ENCODE assay signal across 2 cellular contexts in the genomic region with DNA sequence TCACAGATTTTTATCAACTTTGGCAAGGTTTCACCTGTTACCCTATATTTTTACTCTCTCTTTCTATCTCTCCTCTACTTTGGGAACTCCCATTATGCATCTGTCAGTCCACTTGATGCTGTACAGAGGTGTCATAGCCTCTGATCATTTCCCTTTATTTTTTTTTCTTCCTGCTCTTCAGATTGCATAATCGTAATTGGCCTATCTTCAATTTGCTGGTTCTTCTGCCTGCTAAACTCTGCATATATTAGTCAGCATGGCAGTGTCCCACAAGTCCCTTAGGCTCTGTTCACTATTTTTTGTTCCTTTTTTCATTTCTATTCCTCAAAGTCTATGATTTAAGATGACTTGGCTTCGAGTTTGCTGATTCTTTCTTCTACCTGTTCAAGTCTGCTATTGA.
TF ChIP-seq lines count a peak whose summit lies in the region.

No MANE protein-coding gene starts in this region.

TF ChIP-seq in HepG2, 621 proteins besides CTCF, POLR2A, EP300 and RAD21:
- TF ChIP-seq CEBPB (IDR thresholded peaks at IDR 0.05; ENCODE audit: borderline replicate concordance, low read depth, low read length): peak; percentile 6; the same call in 1 of the 2 replicates
- TF ChIP-seq RFXANK (CRISPR knock-in tag; IDR thresholded peaks at IDR 0.05): no peak

TF ChIP-seq in GM23338, 12 proteins besides CTCF, POLR2A, EP300 and RAD21:
- TF ChIP-seq, protein P1, sequence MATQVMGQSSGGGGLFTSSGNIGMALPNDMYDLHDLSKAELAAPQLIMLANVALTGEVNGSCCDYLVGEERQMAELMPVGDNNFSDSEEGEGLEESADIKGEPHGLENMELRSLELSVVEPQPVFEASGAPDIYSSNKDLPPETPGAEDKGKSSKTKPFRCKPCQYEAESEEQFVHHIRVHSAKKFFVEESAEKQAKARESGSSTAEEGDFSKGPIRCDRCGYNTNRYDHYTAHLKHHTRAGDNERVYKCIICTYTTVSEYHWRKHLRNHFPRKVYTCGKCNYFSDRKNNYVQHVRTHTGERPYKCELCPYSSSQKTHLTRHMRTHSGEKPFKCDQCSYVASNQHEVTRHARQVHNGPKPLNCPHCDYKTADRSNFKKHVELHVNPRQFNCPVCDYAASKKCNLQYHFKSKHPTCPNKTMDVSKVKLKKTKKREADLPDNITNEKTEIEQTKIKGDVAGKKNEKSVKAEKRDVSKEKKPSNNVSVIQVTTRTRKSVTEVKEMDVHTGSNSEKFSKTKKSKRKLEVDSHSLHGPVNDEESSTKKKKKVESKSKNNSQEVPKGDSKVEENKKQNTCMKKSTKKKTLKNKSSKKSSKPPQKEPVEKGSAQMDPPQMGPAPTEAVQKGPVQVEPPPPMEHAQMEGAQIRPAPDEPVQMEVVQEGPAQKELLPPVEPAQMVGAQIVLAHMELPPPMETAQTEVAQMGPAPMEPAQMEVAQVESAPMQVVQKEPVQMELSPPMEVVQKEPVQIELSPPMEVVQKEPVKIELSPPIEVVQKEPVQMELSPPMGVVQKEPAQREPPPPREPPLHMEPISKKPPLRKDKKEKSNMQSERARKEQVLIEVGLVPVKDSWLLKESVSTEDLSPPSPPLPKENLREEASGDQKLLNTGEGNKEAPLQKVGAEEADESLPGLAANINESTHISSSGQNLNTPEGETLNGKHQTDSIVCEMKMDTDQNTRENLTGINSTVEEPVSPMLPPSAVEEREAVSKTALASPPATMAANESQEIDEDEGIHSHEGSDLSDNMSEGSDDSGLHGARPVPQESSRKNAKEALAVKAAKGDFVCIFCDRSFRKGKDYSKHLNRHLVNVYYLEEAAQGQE (IDR thresholded peaks at IDR 0.05; ENCODE audit: unreplicated experiment): no peak
- TF ChIP-seq ZNF331 (CRISPR knock-in tag; IDR thresholded peaks at IDR 0.05; ENCODE audit: low read depth) (no peak), EZH2 (IDR thresholded peaks at IDR 0.05; ENCODE audit: low read depth, unreplicated experiment) (no peak), CREB1 (CRISPR knock-in tag; IDR thresholded peaks at IDR 0.05; ENCODE audit: low read depth) (no peak), JUNB (IDR thresholded peaks at IDR 0.05; ENCODE audit: unreplicated experiment) (no peak), STAT1 (IDR thresholded peaks at IDR 0.05; ENCODE audit: unreplicated experiment) (no peak), EZH2phosphoT487 (IDR thresholded peaks at IDR 0.05; ENCODE audit: unreplicated experiment) (no peak), POLR2AphosphoS5 (IDR thresholded peaks at IDR 0.05; ENCODE audit: low read depth) (no peak), NANOG (IDR thresholded peaks at IDR 0.05; ENCODE audit: borderline replicate concordance) (no peak), ZNF114 (CRISPR knock-in tag; IDR thresholded peaks at IDR 0.05) (no peak)
- TF ChIP-seq, protein P2, sequence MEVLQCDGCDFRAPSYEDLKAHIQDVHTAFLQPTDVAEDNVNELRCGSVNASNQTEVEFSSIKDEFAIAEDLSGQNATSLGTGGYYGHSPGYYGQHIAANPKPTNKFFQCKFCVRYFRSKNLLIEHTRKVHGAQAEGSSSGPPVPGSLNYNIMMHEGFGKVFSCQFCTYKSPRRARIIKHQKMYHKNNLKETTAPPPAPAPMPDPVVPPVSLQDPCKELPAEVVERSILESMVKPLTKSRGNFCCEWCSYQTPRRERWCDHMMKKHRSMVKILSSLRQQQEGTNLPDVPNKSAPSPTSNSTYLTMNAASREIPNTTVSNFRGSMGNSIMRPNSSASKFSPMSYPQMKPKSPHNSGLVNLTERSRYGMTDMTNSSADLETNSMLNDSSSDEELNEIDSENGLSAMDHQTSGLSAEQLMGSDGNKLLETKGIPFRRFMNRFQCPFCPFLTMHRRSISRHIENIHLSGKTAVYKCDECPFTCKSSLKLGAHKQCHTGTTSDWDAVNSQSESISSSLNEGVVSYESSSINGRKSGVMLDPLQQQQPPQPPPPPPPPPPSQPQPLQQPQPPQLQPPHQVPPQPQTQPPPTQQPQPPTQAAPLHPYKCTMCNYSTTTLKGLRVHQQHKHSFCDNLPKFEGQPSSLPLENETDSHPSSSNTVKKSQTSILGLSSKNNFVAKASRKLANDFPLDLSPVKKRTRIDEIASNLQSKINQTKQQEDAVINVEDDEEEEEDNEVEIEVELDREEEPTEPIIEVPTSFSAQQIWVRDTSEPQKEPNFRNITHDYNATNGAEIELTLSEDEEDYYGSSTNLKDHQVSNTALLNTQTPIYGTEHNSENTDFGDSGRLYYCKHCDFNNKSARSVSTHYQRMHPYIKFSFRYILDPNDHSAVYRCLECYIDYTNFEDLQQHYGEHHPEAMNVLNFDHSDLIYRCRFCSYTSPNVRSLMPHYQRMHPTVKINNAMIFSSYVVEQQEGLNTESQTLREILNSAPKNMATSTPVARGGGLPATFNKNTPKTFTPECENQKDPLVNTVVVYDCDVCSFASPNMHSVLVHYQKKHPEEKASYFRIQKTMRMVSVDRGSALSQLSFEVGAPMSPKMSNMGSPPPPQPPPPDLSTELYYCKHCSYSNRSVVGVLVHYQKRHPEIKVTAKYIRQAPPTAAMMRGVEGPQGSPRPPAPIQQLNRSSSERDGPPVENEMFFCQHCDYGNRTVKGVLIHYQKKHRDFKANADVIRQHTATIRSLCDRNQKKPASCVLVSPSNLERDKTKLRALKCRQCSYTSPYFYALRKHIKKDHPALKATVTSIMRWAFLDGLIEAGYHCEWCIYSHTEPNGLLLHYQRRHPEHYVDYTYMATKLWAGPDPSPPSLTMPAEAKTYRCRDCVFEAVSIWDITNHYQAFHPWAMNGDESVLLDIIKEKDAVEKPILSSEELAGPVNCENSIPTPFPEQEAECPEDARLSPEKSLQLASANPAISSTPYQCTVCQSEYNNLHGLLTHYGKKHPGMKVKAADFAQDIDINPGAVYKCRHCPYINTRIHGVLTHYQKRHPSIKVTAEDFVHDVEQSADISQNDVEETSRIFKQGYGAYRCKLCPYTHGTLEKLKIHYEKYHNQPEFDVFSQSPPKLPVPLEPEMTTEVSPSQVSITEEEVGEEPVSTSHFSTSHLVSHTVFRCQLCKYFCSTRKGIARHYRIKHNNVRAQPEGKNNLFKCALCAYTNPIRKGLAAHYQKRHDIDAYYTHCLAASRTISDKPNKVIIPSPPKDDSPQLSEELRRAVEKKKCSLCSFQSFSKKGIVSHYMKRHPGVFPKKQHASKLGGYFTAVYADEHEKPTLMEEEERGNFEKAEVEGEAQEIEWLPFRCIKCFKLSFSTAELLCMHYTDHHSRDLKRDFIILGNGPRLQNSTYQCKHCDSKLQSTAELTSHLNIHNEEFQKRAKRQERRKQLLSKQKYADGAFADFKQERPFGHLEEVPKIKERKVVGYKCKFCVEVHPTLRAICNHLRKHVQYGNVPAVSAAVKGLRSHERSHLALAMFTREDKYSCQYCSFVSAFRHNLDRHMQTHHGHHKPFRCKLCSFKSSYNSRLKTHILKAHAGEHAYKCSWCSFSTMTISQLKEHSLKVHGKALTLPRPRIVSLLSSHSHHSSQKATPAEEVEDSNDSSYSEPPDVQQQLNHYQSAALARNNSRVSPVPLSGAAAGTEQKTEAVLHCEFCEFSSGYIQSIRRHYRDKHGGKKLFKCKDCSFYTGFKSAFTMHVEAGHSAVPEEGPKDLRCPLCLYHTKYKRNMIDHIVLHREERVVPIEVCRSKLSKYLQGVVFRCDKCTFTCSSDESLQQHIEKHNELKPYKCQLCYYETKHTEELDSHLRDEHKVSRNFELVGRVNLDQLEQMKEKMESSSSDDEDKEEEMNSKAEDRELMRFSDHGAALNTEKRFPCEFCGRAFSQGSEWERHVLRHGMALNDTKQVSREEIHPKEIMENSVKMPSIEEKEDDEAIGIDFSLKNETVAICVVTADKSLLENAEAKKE (CRISPR knock-in tag; IDR thresholded peaks at IDR 0.05): no peak
- TF ChIP-seq, protein P3, sequence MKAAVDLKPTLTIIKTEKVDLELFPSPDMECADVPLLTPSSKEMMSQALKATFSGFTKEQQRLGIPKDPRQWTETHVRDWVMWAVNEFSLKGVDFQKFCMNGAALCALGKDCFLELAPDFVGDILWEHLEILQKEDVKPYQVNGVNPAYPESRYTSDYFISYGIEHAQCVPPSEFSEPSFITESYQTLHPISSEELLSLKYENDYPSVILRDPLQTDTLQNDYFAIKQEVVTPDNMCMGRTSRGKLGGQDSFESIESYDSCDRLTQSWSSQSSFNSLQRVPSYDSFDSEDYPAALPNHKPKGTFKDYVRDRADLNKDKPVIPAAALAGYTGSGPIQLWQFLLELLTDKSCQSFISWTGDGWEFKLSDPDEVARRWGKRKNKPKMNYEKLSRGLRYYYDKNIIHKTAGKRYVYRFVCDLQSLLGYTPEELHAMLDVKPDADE (IDR thresholded peaks at IDR 0.05): no peak
